Comparison of ENCODE assay signal across 18 cellular contexts in genomic region chr2:147214900-147215299, GRCh38.
DNase-seq lines count a peak whose midpoint lies in the region; ATAC-seq and TF ChIP-seq lines count a peak whose summit lies in the region.
"Had no signal": no experiment of that assay in that cellular context is flagged by ENCODE, and none has a peak within 500 bp of the region (broad histone marks: within the 10 kb centered on the region; RNA-seq: fewer than 3 reads in every experiment).

No MANE protein-coding gene starts in this region.

- ATAC-seq in PC-3 = no peak
- ATAC-seq in GM18867 (IDR thresholded peaks at IDR 0.05; ENCODE audit: unreplicated experiment) = no peak
- ATAC-seq: A549, T-helper 17 cell had no signal

- no peaks in the 10 kb centered on the region for H3K9me3 ChIP-seq in PC-3 (ENCODE audit: low read length)
- H3K9me3 ChIP-seq: A549, MG63, prostate gland, vagina had no signal

- intact Hi-C loops in PC-3 (cut with micrococcal nuclease) = no loop called here

- no peaks in the 10 kb centered on the region for H3K79me2 ChIP-seq in PC-3 (ENCODE audit: low read length)

- no peak overlapping the region for H3K4me3 ChIP-seq in PC-3 (ENCODE audit: low read length)
- H3K4me3 ChIP-seq: A549, MG63, prostate gland, vagina had no signal

- no peaks in the 10 kb centered on the region for H3K4me1 ChIP-seq in PC-3 (ENCODE audit: insufficient read depth, low read length)
- H3K4me1 ChIP-seq: A549, prostate gland, vagina had no signal

- no peaks in the 10 kb centered on the region for H3K27me3 ChIP-seq in PC-3 (ENCODE audit: low read length)
- H3K27me3 ChIP-seq: MG63, vagina had no signal

- no peaks in the 10 kb centered on the region for H4K20me1 ChIP-seq in PC-3 (ENCODE audit: low read length)

- H3K4me2 ChIP-seq in PC-3 (ENCODE audit: low read length) = no peak overlapping the region
- H3K4me2 ChIP-seq: A549 had no signal

- DNase-seq in AG08395 (ENCODE audit: low spot score) = peak; percentile 28
- peak; percentile 66 for DNase-seq in LHCN-M2 (ENCODE audit: low read depth)
- no peak for DNase-seq in PC-3
- DNase-seq in kidney tubule cell (ENCODE audit: low spot score) = peak; percentile 53
- DNase-seq in activated naive CD4-positive, alpha-beta T cell (lab: John Stamatoyannopoulos, UW) = no peak
- DNase-seq in NCI-H187 treated with DMSO at 0.1 percent for 48 hours (lab: John Stamatoyannopoulos, UW) = no peak
- no peak for DNase-seq in NOMO-1 (lab: John Stamatoyannopoulos, UW; ENCODE audit: unreplicated experiment in 2 of 2)
- DNase-seq: activated T-cell treated with anti-CD3 and anti-CD28 coated beads, Interleukin-2, amount 50 U/mL, for 48 hours; DMS79; IMR-90; MG63; NCI-H146; NCI-H526 treated with DMSO at 0.1 percent for 48 hours; T-helper 17 cell had no signal

- H3K9me2 ChIP-seq in PC-3 (replicated peaks; ENCODE audit: low read length) = no peaks in the 10 kb centered on the region; the same call in 1 of the 2 replicates

- POLR2A ChIA-PET in PC-3 (lab: Charles Lee; ENCODE audit: unreplicated experiment) = no interaction called here

- no peaks in the 10 kb centered on the region for H3F3A ChIP-seq in PC-3 (ENCODE audit: low read length, unreplicated experiment)

- H3K9ac ChIP-seq in PC-3 (ENCODE audit: low read length) = no peak overlapping the region

- H3K27ac ChIP-seq in PC-3 (ENCODE audit: low read length) = no peak overlapping the region
- H3K27ac ChIP-seq: A549, prostate gland, vagina had no signal

- peak overlapping the region; percentile 31; the same call in 1 of the 2 replicates for H2AFZ ChIP-seq in PC-3 (ENCODE audit: low read length)

- TF ChIP-seq CTCF in PC-3 (conservative IDR thresholded peaks at IDR 0.05; ENCODE audit: low read depth, low read length) = no peak

- BruUV-seq in PC-3 (replicated peaks; lab: Mats Ljungman, UMichigan) = no TSS peak

- CTCF ChIA-PET in PC-3 (lab: Charles Lee) = no interaction called here

- no peaks in the 10 kb centered on the region for H3K36me3 ChIP-seq in PC-3 (ENCODE audit: low read depth, low read length)
- H3K36me3 ChIP-seq: MG63, prostate gland, vagina had no signal

Comparison
In these comparisons a context has a peak if more than half of its experiments do, and no peak if none do; other contexts are left out.
1. DNase-seq: peak in AG08395 (single experiment), LHCN-M2 (single experiment) and kidney tubule cell (single experiment); none in PC-3 (single experiment), activated naive CD4-positive, alpha-beta T cell (0 of 4), NCI-H187 treated with DMSO at 0.1 percent for 48 hours (single experiment) and NOMO-1 (0 of 2).